ENCODE assay signal across 13 cellular contexts in genomic region chr2:23563673-23564617, GRCh38.
DNase-seq lines count a peak whose midpoint lies in the region; ATAC-seq, FAIRE-seq and TF ChIP-seq lines count a peak whose summit lies in the region.
"Had no signal": no experiment of that assay in that cellular context is flagged by ENCODE, and none has a peak within 500 bp of the region (broad histone marks: within the 10 kb centered on the region; RNA-seq: fewer than 3 reads in every experiment).

No MANE protein-coding gene starts in this region.

- DNase-seq in DMS 273 (lab: John Stamatoyannopoulos, UW; ENCODE audit: unreplicated experiment) (peak; percentile 86), Right ventricle myocardium superior (peak; percentile 77), pancreas (peak in 4 of 6 donors; percentile 55 to 76 (median 58)), DMS114 treated with DMSO at 0.1 percent for 48 hours (lab: John Stamatoyannopoulos, UW; ENCODE audit: unreplicated experiment) (no peak), SKM-1 treated with dmso at 0.1 percent for 144 hours (lab: John Stamatoyannopoulos, UW; ENCODE audit: unreplicated experiment) (no peak)
- DNase-seq: activated CD4-positive, alpha-beta T cell treated with anti-CD3 and anti-CD28 coated beads, Interleukin-2, amount 10 ng/mL, durations not matched to agents 24 days and 14 days; DMS53; NCI-H1694 treated with DMSO at 0.1 percent for 48 hours; stimulated activated CD4-positive, alpha-beta T cell treated with anti-CD3 and anti-CD28 coated beads, Interleukin-2, amount 100 ng/mL, for 24 hours had no signal

- no peak for FAIRE-seq in pancreas (lab: Jason Lieb, UNC)
- FAIRE-seq: endometrium had no signal

- TF ChIP-seq CTCF in pancreas (IDR thresholded peaks at IDR 0.05), result no peak

- 53 to 76% (median 58%) methylated on average over 23 of the region's 23 CpGs for WGBS in adipose tissue, 3 donors
- WGBS in pancreas, 2 donors, result 44 to 46% methylated on average over 23 of the region's 23 CpGs

- H3K36me3 ChIP-seq in pancreas, result no peaks in the 10 kb centered on the region

- no peaks in the 10 kb centered on the region for H3K27me3 ChIP-seq in pancreas

- H3K4me1 ChIP-seq in pancreas, result no peaks in the 10 kb centered on the region

- intact Hi-C loops in Right ventricle myocardium superior (cut with DNase I) (no loop called here), pancreas (cut with DNase I) (no loop called here)

- ATAC-seq in Right ventricle myocardium superior (ENCODE audit: poor library complexity), result peak; percentile 54
- ATAC-seq in pancreas, result peak; percentile 66 to 78 (median 72)
- ATAC-seq in GM21367 (IDR thresholded peaks at IDR 0.05; ENCODE audit: unreplicated experiment), result no peak
- ATAC-seq in HG03095 (IDR thresholded peaks at IDR 0.05; ENCODE audit: unreplicated experiment), result no peak

- H3K27ac ChIP-seq in adipose tissue (ENCODE audit: low read depth, low read length) (peak overlapping the region; percentile 7), pancreas (peak overlapping the region; percentile 25 to 66 (median 60))

- H3K9me3 ChIP-seq in pancreas, result no peaks in the 10 kb centered on the region

- H3K4me3 ChIP-seq in pancreas, result no peak overlapping the region

Comparison
In these comparisons a context has a peak if more than half of its experiments do, and no peak if none do; other contexts are left out.
1. DNase-seq: peak in DMS 273 (single experiment), Right ventricle myocardium superior (single experiment) and pancreas (4 of 6); none in DMS114 treated with DMSO at 0.1 percent for 48 hours (single experiment) and SKM-1 treated with dmso at 0.1 percent for 144 hours (single experiment).
2. ATAC-seq: peak in Right ventricle myocardium superior (single experiment) and pancreas (4 of 4); none in GM21367 (single experiment) and HG03095 (single experiment).